ENCODE assay signal across 8 cellular contexts in the genomic region with DNA sequence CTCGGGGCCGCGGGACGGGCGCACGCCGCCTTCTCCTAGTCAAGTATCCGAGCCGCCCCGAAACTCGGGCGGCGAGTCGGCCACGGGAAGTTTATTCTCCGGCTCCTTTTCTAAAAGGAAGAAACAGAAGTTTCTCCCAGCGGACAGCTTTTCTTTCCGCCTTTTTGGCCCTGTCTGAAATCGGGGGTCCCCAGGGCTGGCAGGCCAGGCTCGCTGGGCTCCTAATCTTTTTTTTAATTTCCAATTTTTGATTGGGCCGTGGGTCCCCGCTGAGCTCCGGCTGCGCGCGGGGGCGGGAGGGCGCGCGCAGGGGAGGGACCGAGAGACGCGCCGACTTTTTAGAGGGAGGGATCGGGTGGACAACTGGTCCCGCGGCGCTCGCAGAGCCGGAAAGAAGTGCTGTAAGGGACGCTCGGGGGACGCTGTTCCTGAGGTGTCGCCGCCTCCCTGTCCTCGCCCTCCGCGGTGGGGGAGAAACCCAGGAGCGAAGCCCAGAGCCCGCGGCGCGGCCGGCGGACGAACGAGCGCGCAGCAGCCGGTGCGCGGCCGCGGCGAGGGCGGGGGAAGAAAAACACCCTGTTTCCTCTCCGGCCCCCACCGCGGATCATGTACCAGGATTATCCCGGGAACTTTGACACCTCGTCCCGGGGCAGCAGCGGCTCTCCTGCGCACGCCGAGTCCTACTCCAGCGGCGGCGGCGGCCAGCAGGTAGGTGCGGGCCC. TPM values are rescaled to one million over a fixed set of nuclear protein-coding genes. Genes with fewer than 3 reads are reported as not detected.
DNase-seq lines count a peak whose midpoint lies in the region; ATAC-seq, FAIRE-seq and TF ChIP-seq lines count a peak whose summit lies in the region.
"Had no signal": no experiment of that assay in that cellular context is flagged by ENCODE, and none has a peak within 500 bp of the region (broad histone marks: within the 10 kb centered on the region; RNA-seq: fewer than 3 reads in every experiment).

No MANE protein-coding gene starts in this region.

- no peaks in the 10 kb centered on the region for H4K20me1 ChIP-seq in fibroblast of lung (ENCODE audit: control insufficient read depth, extremely low read depth, insufficient read depth, low read length)

- in situ Hi-C loops in transverse colon (cut with MboI; ENCODE audit: low pct_ligation_motif_present in 1 of 4, low pct_unique_long_range_greater_than_20kb in 1 of 4, low sequenced_read_pairs in 3 of 4) = no loop called here

- DNase-seq in GM12892 (ENCODE audit: insufficient read length) (peak; percentile 41), NCI-H460 (ENCODE audit: extremely low read depth, low read depth) (peak; percentile 26), activated T-helper 1 cell treated with Interleukin-2 at 50 U/mL for 16 hours (ENCODE audit: low read depth) (peak; percentile 24), fibroblast of lung (ENCODE audit: low read depth in 2 of 2) (peak; percentile 68 to 69), transverse colon (peak; percentile 60)
- DNase-seq in natural killer cell treated with Interleukin-12 subunit alpha and Interleukin-12 subunit beta and Interleukin-15 and Interleukin-18, amount 100 ng/mL, for 72 hours (ENCODE audit: low spot score) = peak; percentile 73

- H3K27ac Mint-ChIP-seq in natural killer cell treated with Interleukin-12 subunit alpha and Interleukin-12 subunit beta and Interleukin-15 and Interleukin-18, amount 100 ng/mL, for 72 hours = peak overlapping the region in 1 of 2 donors; percentile 91

- H3K4me1 Mint-ChIP-seq in natural killer cell treated with Interleukin-12 subunit alpha and Interleukin-12 subunit beta and Interleukin-15 and Interleukin-18, amount 100 ng/mL, for 72 hours (ENCODE audit: low read depth in 2 of 2) = peaks cover 22 to 35% of the 10 kb centered on the region in 2 donors

- H3K36me3 ChIP-seq in fibroblast of lung (ENCODE audit: control insufficient read depth, insufficient read depth, low read length) = peaks cover 4% of the 10 kb centered on the region
- no peaks in the 10 kb centered on the region for H3K36me3 ChIP-seq in transverse colon

- no peak for TF ChIP-seq CTCF in fibroblast of lung (conservative IDR thresholded peaks at IDR 0.05 in 1 of 2, IDR thresholded peaks at IDR 0.05 in 1 of 2; ENCODE audit: low read depth in 1 of 2, low read length in 2 of 2)
- TF ChIP-seq CTCF in transverse colon (IDR thresholded peaks at IDR 0.05) = no peak

- no peak for FAIRE-seq in GM12892 (lab: Jason Lieb, UNC)
- FAIRE-seq: colon had no signal

- H3K27me3 ChIP-seq in fibroblast of lung (ENCODE audit: control insufficient read depth, insufficient read depth, low read length) (no peaks in the 10 kb centered on the region), transverse colon (no peaks in the 10 kb centered on the region)

- 0 to 1% methylated on average over 6 to 74 of the region's 81 CpGs for WGBS in transverse colon (ENCODE audit: low coverage in 1 of 2), 2 donors

- H3K9me3 ChIP-seq in fibroblast of lung (ENCODE audit: control insufficient read depth, insufficient read depth, low read depth, low read length) (no peaks in the 10 kb centered on the region), transverse colon (no peaks in the 10 kb centered on the region)

- H3K4me2 ChIP-seq in fibroblast of lung (ENCODE audit: extremely low read depth, insufficient read depth, low read length) = peak overlapping the region; percentile 7

- TF ChIP-seq POLR2A in GM12892 (IDR thresholded peaks at IDR 0.05; ENCODE audit: low read depth, low read length) (no peak), transverse colon (IDR thresholded peaks at IDR 0.05) (no peak)

- peak; percentile 8 for ATAC-seq in natural killer cell treated with Interleukin-12 subunit alpha and Interleukin-12 subunit beta and Interleukin-15 and Interleukin-18, amount 100 ng/mL, for 72 hours
- ATAC-seq in HG03378 (IDR thresholded peaks at IDR 0.05; ENCODE audit: unreplicated experiment) = no peak

- no peak overlapping the region for H2AFZ ChIP-seq in fibroblast of lung (ENCODE audit: low read length)

- H3K4me3 Mint-ChIP-seq in natural killer cell treated with Interleukin-12 subunit alpha and Interleukin-12 subunit beta and Interleukin-15 and Interleukin-18, amount 100 ng/mL, for 72 hours = no peak overlapping the region

- H3K27me3 Mint-ChIP-seq in natural killer cell treated with Interleukin-12 subunit alpha and Interleukin-12 subunit beta and Interleukin-15 and Interleukin-18, amount 100 ng/mL, for 72 hours = no peaks in the 10 kb centered on the region

- H3K4me3 ChIP-seq in fibroblast of lung (replicated peaks in 1 of 4; ENCODE audit: control extremely low read depth in 1 of 4, insufficient read depth in 1 of 4, low read depth in 3 of 4, low read length in 4 of 4) = peak overlapping the region; percentile 58 to 96 (median 80)
- H3K4me3 ChIP-seq in transverse colon = peak overlapping the region; percentile 68 to 99 (median 88)

- intact Hi-C loops in transverse colon (cut with DNase I; ENCODE audit: low total_unique reads) = loop anchor here (2.0 to 10.0 kb wide), 4 partner anchors 51 to 502 kb away; a partner anchor contains a TSS

- H3K9me3 Mint-ChIP-seq in natural killer cell treated with Interleukin-12 subunit alpha and Interleukin-12 subunit beta and Interleukin-15 and Interleukin-18, amount 100 ng/mL, for 72 hours = no peaks in the 10 kb centered on the region

- H3K36me3 Mint-ChIP-seq in natural killer cell treated with Interleukin-12 subunit alpha and Interleukin-12 subunit beta and Interleukin-15 and Interleukin-18, amount 100 ng/mL, for 72 hours = peaks cover 6% of the 10 kb centered on the region

- no peak for TF ChIP-seq EP300 in transverse colon (IDR thresholded peaks at IDR 0.05; ENCODE audit: low read depth)

- peak overlapping the region; percentile 98 for H3K27ac ChIP-seq in fibroblast of lung (ENCODE audit: insufficient read depth, low read length)
- H3K27ac ChIP-seq in transverse colon = peak overlapping the region; percentile 100

- peaks cover 21% of the 10 kb centered on the region for H3K4me1 ChIP-seq in fibroblast of lung (ENCODE audit: control insufficient read depth, extremely low read depth, insufficient read depth, low read length)
- H3K4me1 ChIP-seq in transverse colon = peaks cover 14 to 39% (median 27%) of the 10 kb centered on the region in 4 donors

- peak overlapping the region; percentile 96 for H3K9ac ChIP-seq in fibroblast of lung (ENCODE audit: insufficient read depth, low read length)

- peaks cover 54% of the 10 kb centered on the region for H3K79me2 ChIP-seq in fibroblast of lung (ENCODE audit: control insufficient read depth, insufficient read depth, low read length)

RNA-seq across cellular contexts. Expression of a gene that starts 0.6 kb away (rescaled TPM):
- 0.68 TPM for polyA plus RNA-seq in GM12892 (2012; ENCODE audit: missing spikeins)
- 50.9 and 55.2 TPM in 2 replicates for total RNA-seq in NCI-H460 (2014; rRNA removed; shearing (Covaris generic))
- 15.6 and 17.1 TPM in 2 replicates for polyA plus RNA-seq in NCI-H460 (2014; cell fraction: nucleus; rRNA removed)
- total RNA-seq in fibroblast of lung = 68.6 and 83.6 TPM in 2 replicates
- 27.8 and 58.9 TPM in 2 replicates for polyA plus RNA-seq in fibroblast of lung
- polyA plus RNA-seq in fibroblast of lung (2012) = 33.0 and 74.5 TPM in 2 replicates
- 110 and 268 TPM in 2 replicates for polyA minus RNA-seq in fibroblast of lung (ENCODE audit: low replicate concordance)
- 10 to 100 TPM; 44.5 to 52.5 TPM for total RNA-seq in natural killer cell treated with Interleukin-12 subunit alpha and Interleukin-12 subunit beta and Interleukin-15 and Interleukin-18, amount 100 ng/mL, for 72 hours
- 100 to 1,000 TPM; 135 to 358 (median 233) TPM for total RNA-seq in transverse colon
